In the genomic region with DNA sequence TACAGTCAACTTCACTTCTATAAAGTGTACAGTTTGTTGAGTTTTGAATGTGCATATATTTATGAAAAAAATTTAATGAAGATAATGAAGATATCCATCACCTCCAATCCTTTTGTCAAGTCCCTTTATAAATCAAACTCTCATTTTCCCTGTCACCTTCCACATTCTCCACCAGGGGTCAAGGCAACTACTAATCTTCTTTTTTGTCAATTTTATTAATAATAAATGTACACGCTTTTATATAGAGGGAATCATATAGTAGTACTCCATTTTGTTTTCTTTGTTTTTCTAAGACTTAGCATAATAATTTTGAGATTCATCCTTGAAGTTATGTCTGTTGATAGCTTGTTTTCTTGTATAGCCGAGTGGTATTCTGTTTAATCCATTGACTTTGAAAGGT, we compare ENCODE assay signal across 27 cellular contexts.
A peak's percentile ranks its signal among the peaks of the same experiment; 100 is the strongest.
DNase-seq lines count a peak whose midpoint lies in the region; ATAC-seq, FAIRE-seq and TF ChIP-seq lines count a peak whose summit lies in the region.
"Had no signal": no experiment of that assay in that cellular context is flagged by ENCODE, and none has a peak within 500 bp of the region (broad histone marks: within the 10 kb centered on the region; RNA-seq: fewer than 3 reads in every experiment).

No MANE protein-coding gene starts in this region.

- TF ChIP-seq RAD21 in SK-N-SH (IDR thresholded peaks at IDR 0.05; ENCODE audit: low read length): no peak

- H3K36me3 ChIP-seq in SK-N-SH (replicated peaks in 1 of 2; ENCODE audit: control insufficient read depth in 1 of 2, insufficient read depth in 2 of 2, low read length in 1 of 2) (no peaks in the 10 kb centered on the region), astrocyte (ENCODE audit: insufficient read depth, low read length) (no peaks in the 10 kb centered on the region)
- H3K36me3 ChIP-seq: HAP-1, Peyer's patch had no signal

- CTCF ChIA-PET in SK-N-SH (lab: Yijun Ruan, JAX): no interaction called here

- H3K4me1 ChIP-seq in SK-N-SH (ENCODE audit: control insufficient read depth in 1 of 2, insufficient read depth in 2 of 2, low read depth in 1 of 2, low read length in 1 of 2) (no peaks in the 10 kb centered on the region), astrocyte (ENCODE audit: insufficient read depth, low read length) (no peaks in the 10 kb centered on the region)
- H3K4me1 ChIP-seq: HAP-1, Peyer's patch had no signal

- no peaks in the 10 kb centered on the region for H3K9me2 ChIP-seq in SK-N-SH

- peak; percentile 31; the same call in 1 of the 2 replicates for TF ChIP-seq CTCF in SK-N-SH (IDR thresholded peaks at IDR 0.05)
- peak; percentile 11 for TF ChIP-seq CTCF in astrocyte (IDR thresholded peaks at IDR 0.05; ENCODE audit: insufficient read depth, low read depth, low read length)
- TF ChIP-seq CTCF in neural crest cell (conservative IDR thresholded peaks at IDR 0.05): peak; percentile 48

- H2AFZ ChIP-seq in SK-N-SH (ENCODE audit: low read depth) (no peak overlapping the region), astrocyte (ENCODE audit: low read depth, low read length) (no peak overlapping the region)
- H2AFZ ChIP-seq: GM23338 had no signal

- no peaks in the 10 kb centered on the region for H3K79me2 ChIP-seq in SK-N-SH (ENCODE audit: insufficient read depth)
- H3K79me2 ChIP-seq in astrocyte (ENCODE audit: insufficient read depth, low read length): no peaks in the 10 kb centered on the region

- H3K4me3 ChIP-seq in SK-N-SH (ENCODE audit: low read depth in 2 of 2, low read length in 1 of 2) (no peak overlapping the region), astrocyte (ENCODE audit: insufficient read depth, low read depth, low read length) (no peak overlapping the region)
- H3K4me3 ChIP-seq: GM23338, HAP-1, Peyer's patch, SK-N-MC had no signal

- TF ChIP-seq EP300 in SK-N-SH (IDR thresholded peaks at IDR 0.05; ENCODE audit: borderline replicate concordance in 1 of 2, low read depth in 1 of 2, low read length in 1 of 2): no peak

- H3K4me2 ChIP-seq in SK-N-SH (no peak overlapping the region), astrocyte (ENCODE audit: low read length) (no peak overlapping the region)
- H3K4me2 ChIP-seq: GM23338, KMS-11 had no signal

- H3K27ac ChIP-seq in SK-N-SH (ENCODE audit: low read depth in 2 of 2, low read length in 1 of 2) (no peak overlapping the region), astrocyte (ENCODE audit: low read depth, low read length) (no peak overlapping the region)
- H3K27ac ChIP-seq: HL-60, KMS-11, Peyer's patch, SK-N-MC had no signal

- ATAC-seq in SK-N-SH treated with all-trans-retinoic acid at 6 μM for 48 hours (no peak), HG02938 (IDR thresholded peaks at IDR 0.05; ENCODE audit: unreplicated experiment) (no peak)
- no peak for ATAC-seq in stimulated activated naive CD8-positive, alpha-beta T cell treated with anti-CD3 and anti-CD28 coated beads, Interleukin-15, amount 100 ng/mL, for 72 hours
- ATAC-seq: GM23338 had no signal

- H3K27me3 ChIP-seq in SK-N-SH (ENCODE audit: insufficient read depth) (no peaks in the 10 kb centered on the region), astrocyte (ENCODE audit: insufficient read depth, low read length) (no peaks in the 10 kb centered on the region)
- H3K27me3 ChIP-seq: Peyer's patch had no signal

- H3K9ac ChIP-seq in SK-N-SH (no peak overlapping the region), astrocyte (ENCODE audit: low read length) (no peak overlapping the region)
- H3K9ac ChIP-seq: KMS-11 had no signal

- H3K9me3 ChIP-seq in SK-N-SH: no peaks in the 10 kb centered on the region
- H3K9me3 ChIP-seq in astrocyte (ENCODE audit: insufficient read depth, low read depth, low read length): no peaks in the 10 kb centered on the region
- H3K9me3 ChIP-seq: HAP-1, Peyer's patch had no signal

- H3K36me3 Mint-ChIP-seq in astrocyte (ENCODE audit: low read depth, unreplicated experiment) (no peaks in the 10 kb centered on the region), neural crest cell (ENCODE audit: low read depth) (no peaks in the 10 kb centered on the region)
- H3K36me3 Mint-ChIP-seq: IgD-negative memory B cell had no signal

- POLR2A ChIA-PET in SK-N-SH (lab: Yijun Ruan, JAX): no interaction called here

- 74% methylated on average over 2 of the region's 2 CpGs for WGBS in SK-N-SH (ENCODE audit: low lambda C conversion rate)

- no peak for TF ChIP-seq POLR2A in GM12891 (IDR thresholded peaks at IDR 0.05; ENCODE audit: low read depth, low read length)

- no peaks in the 10 kb centered on the region for H4K20me1 ChIP-seq in SK-N-SH (ENCODE audit: insufficient read depth)
- H4K20me1 ChIP-seq in astrocyte (ENCODE audit: insufficient read depth, low read length): no peaks in the 10 kb centered on the region

- H3K27me3 Mint-ChIP-seq in astrocyte (ENCODE audit: low read depth, unreplicated experiment) (no peaks in the 10 kb centered on the region), neural crest cell (ENCODE audit: low read depth) (no peaks in the 10 kb centered on the region)
- H3K27me3 Mint-ChIP-seq in stimulated activated naive CD8-positive, alpha-beta T cell treated with anti-CD3 and anti-CD28 coated beads, Interleukin-15, amount 100 ng/mL, for 72 hours: no peaks in the 10 kb centered on the region
- H3K27me3 Mint-ChIP-seq: IgD-negative memory B cell had no signal

- H3K4me3 Mint-ChIP-seq in astrocyte (ENCODE audit: unreplicated experiment) (no peak overlapping the region), neural crest cell (no peak overlapping the region)
- no peak overlapping the region for H3K4me3 Mint-ChIP-seq in stimulated activated naive CD8-positive, alpha-beta T cell treated with anti-CD3 and anti-CD28 coated beads, Interleukin-15, amount 100 ng/mL, for 72 hours
- H3K4me3 Mint-ChIP-seq: GM23338, IgD-negative memory B cell had no signal

- DNase-seq in SK-N-SH (no peak), astrocyte (ENCODE audit: low read depth) (no peak), neural crest cell (ENCODE audit: low read depth, low spot score) (no peak), GM12891 (ENCODE audit: insufficient read length, low spot score) (no peak)
- DNase-seq in stimulated activated naive CD8-positive, alpha-beta T cell treated with anti-CD3 and anti-CD28 coated beads, Interleukin-15, amount 100 ng/mL, for 72 hours: no peak
- DNase-seq: 8988T, ACHN, Calu3, MM.1S, NCI-H1048, NCI-H1417, NCI-H1694, NCI-H2081, NCI-H226, NCI-H510A, NCI-H69, Peyer's patch, SHP77 treated with DMSO at 0.1 percent for 48 hours had no signal

- H3K27ac Mint-ChIP-seq in astrocyte (ENCODE audit: unreplicated experiment) (no peak overlapping the region), neural crest cell (ENCODE audit: unreplicated experiment) (no peak overlapping the region)
- H3K27ac Mint-ChIP-seq in stimulated activated naive CD8-positive, alpha-beta T cell treated with anti-CD3 and anti-CD28 coated beads, Interleukin-15, amount 100 ng/mL, for 72 hours: no peak overlapping the region
- H3K27ac Mint-ChIP-seq: GM23338, IgD-negative memory B cell had no signal

- H3K4me1 Mint-ChIP-seq in astrocyte (ENCODE audit: low read depth, unreplicated experiment) (no peaks in the 10 kb centered on the region), neural crest cell (no peaks in the 10 kb centered on the region)
- H3K4me1 Mint-ChIP-seq in stimulated activated naive CD8-positive, alpha-beta T cell treated with anti-CD3 and anti-CD28 coated beads, Interleukin-15, amount 100 ng/mL, for 72 hours: no peaks in the 10 kb centered on the region
- H3K4me1 Mint-ChIP-seq: IgD-negative memory B cell had no signal

- H3F3A ChIP-seq in SK-N-SH (replicated peaks; ENCODE audit: insufficient read depth): no peaks in the 10 kb centered on the region

- FAIRE-seq in astrocyte (lab: Jason Lieb, UNC) (no peak), GM12891 (lab: Jason Lieb, UNC) (no peak)
- FAIRE-seq: G401.6 had no signal

- H3K9me3 Mint-ChIP-seq in astrocyte (ENCODE audit: unreplicated experiment): no peaks in the 10 kb centered on the region
- no peaks in the 10 kb centered on the region for H3K9me3 Mint-ChIP-seq in neural crest cell
- peaks cover 0 to 10% of the 10 kb centered on the region in 2 donors for H3K9me3 Mint-ChIP-seq in stimulated activated naive CD8-positive, alpha-beta T cell treated with anti-CD3 and anti-CD28 coated beads, Interleukin-15, amount 100 ng/mL, for 72 hours
- H3K9me3 Mint-ChIP-seq: GM23338 had no signal

TF ChIP-seq in SK-N-SH, 30 proteins besides CTCF, POLR2A, EP300 and RAD21 (continues in another document):
- no peak for TF ChIP-seq EZH2phosphoT487 (IDR thresholded peaks at IDR 0.05; ENCODE audit: borderline replicate concordance, low read depth)
- no peak for TF ChIP-seq TEAD4 (IDR thresholded peaks at IDR 0.05; ENCODE audit: borderline replicate concordance, insufficient read depth)
- TF ChIP-seq, protein P1, sequence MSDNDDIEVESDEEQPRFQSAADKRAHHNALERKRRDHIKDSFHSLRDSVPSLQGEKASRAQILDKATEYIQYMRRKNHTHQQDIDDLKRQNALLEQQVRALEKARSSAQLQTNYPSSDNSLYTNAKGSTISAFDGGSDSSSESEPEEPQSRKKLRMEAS (IDR thresholded peaks at IDR 0.05; ENCODE audit: low read depth): no peak
- TF ChIP-seq CHD2 (IDR thresholded peaks at IDR 0.05; ENCODE audit: low read length, partially characterized antibody): no peak
- TF ChIP-seq SIN3A (IDR thresholded peaks at IDR 0.05; ENCODE audit: borderline replicate concordance, low read depth, low read length): no peak

TF ChIP-seq in SK-N-SH treated with all-trans-retinoic acid at 6 μM for 48 hours, 23 proteins besides CTCF, POLR2A, EP300 and RAD21:
- no peak for TF ChIP-seq ZFP30 (CRISPR knock-in tag; IDR thresholded peaks at IDR 0.05)
- TF ChIP-seq OSR1 (CRISPR knock-in tag; IDR thresholded peaks at IDR 0.05): no peak
- TF ChIP-seq TOX (CRISPR knock-in tag; IDR thresholded peaks at IDR 0.05; ENCODE audit: borderline replicate concordance): no peak
- TF ChIP-seq PPARA (CRISPR knock-in tag; IDR thresholded peaks at IDR 0.05; ENCODE audit: borderline replicate concordance): no peak
- no peak for TF ChIP-seq ZC3H10 (CRISPR knock-in tag; IDR thresholded peaks at IDR 0.05)
- TF ChIP-seq ARNTL (CRISPR knock-in tag; IDR thresholded peaks at IDR 0.05; ENCODE audit: borderline replicate concordance, low read depth): no peak

TF ChIP-seq in GM12891, 5 proteins besides CTCF, POLR2A, EP300 and RAD21:
- TF ChIP-seq POU2F2 (IDR thresholded peaks at IDR 0.05; ENCODE audit: low read depth, low read length) (no peak), PAX5 (IDR thresholded peaks at IDR 0.05; ENCODE audit: insufficient read depth, low read length, severe bottlenecking) (no peak), SPI1 (IDR thresholded peaks at IDR 0.05; ENCODE audit: low read depth, low read length) (no peak), POLR2AphosphoS5 (IDR thresholded peaks at IDR 0.05; ENCODE audit: low read depth, low read length) (no peak), TAF1 (IDR thresholded peaks at IDR 0.05; ENCODE audit: low read depth, low read length) (no peak)
